Comparison of ENCODE assay signal across 11 cellular contexts in the genomic region with DNA sequence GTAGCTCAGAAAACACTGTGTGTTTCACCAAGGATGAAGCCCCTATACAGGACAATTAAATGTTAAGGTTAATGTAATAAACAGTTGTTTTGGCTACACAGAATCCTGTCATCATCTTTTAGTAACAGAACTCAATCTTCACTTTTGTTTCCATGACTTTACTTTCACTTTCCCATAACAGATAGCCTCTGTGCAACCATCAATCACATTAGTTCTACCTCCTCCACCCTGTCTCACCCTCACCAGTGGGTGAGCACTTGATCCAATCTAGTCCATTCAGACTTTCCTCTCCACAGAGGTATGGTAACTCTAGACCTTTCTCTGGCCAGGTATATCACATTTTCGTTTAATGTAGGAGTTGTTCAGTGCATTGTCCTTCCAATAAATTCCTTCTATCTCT.
DNase-seq lines count a peak whose midpoint lies in the region; ATAC-seq, FAIRE-seq and TF ChIP-seq lines count a peak whose summit lies in the region.
"Had no signal": no experiment of that assay in that cellular context is flagged by ENCODE, and none has a peak within 500 bp of the region (broad histone marks: within the 10 kb centered on the region; RNA-seq: fewer than 3 reads in every experiment).

No MANE protein-coding gene starts in this region.

- no peaks in the 10 kb centered on the region for H3K36me3 ChIP-seq in GM12878 (ENCODE audit: control insufficient read depth in 2 of 2, insufficient read depth in 2 of 2, low read length in 1 of 2)

- DNase-seq in GM10248 (ENCODE audit: extremely low spot score) (peak; percentile 5), GM12878 (ENCODE audit: low read depth, low spot score) (no peak), NCI-H82 (lab: John Stamatoyannopoulos, UW) (no peak), right cardiac atrium (no peak), cardiac septum (ENCODE audit: low spot score) (no peak)
- DNase-seq in natural killer cell treated with Interleukin-12 subunit alpha and Interleukin-12 subunit beta and Interleukin-15 and Interleukin-18, amount 100 ng/mL, for 72 hours (ENCODE audit: low spot score) = no peak
- DNase-seq: amygdala, left cardiac atrium had no signal

- no peak overlapping the region; the same call in 1 of the 2 replicates for H3K4me2 ChIP-seq in GM12878 (ENCODE audit: control insufficient read depth, insufficient read depth)

- no peak for TF ChIP-seq EP300 in GM12878 (IDR thresholded peaks at IDR 0.05; ENCODE audit: borderline replicate concordance in 1 of 2, control insufficient read depth in 1 of 2, low read depth in 2 of 2, low read length in 2 of 2)

- no peaks in the 10 kb centered on the region for H3K36me3 Mint-ChIP-seq in natural killer cell treated with Interleukin-12 subunit alpha and Interleukin-12 subunit beta and Interleukin-15 and Interleukin-18, amount 100 ng/mL, for 72 hours

- TF ChIP-seq CTCF in GM10248 (IDR thresholded peaks at IDR 0.05; ENCODE audit: control extremely low read depth, extremely low read depth, low read depth, missing control alignments) = no peak
- TF ChIP-seq CTCF in GM12878 (IDR thresholded peaks at IDR 0.05 in 2 of 3, conservative IDR thresholded peaks at IDR 0.05 in 1 of 3; ENCODE audit: control insufficient read depth in 2 of 3, extremely low read depth in 1 of 3, insufficient read depth in 1 of 3, low read depth in 3 of 3, low read length in 3 of 3) = no peak

- H3K27me3 ChIP-seq in GM12878 (replicated peaks in 1 of 2; ENCODE audit: control insufficient read depth in 2 of 2, insufficient read depth in 2 of 2, low read length in 1 of 2) (no peaks in the 10 kb centered on the region), right cardiac atrium (ENCODE audit: control insufficient read depth, insufficient read depth) (no peaks in the 10 kb centered on the region)

- H3K27ac ChIP-seq in GM12878 (ENCODE audit: control insufficient read depth, insufficient read depth) (no peak overlapping the region), right cardiac atrium (ENCODE audit: low read length) (no peak overlapping the region)

- ATAC-seq in GM19035 (IDR thresholded peaks at IDR 0.05; ENCODE audit: unreplicated experiment) = peak; percentile 72
- ATAC-seq in HG03135 (IDR thresholded peaks at IDR 0.05; ENCODE audit: unreplicated experiment) = peak; percentile 71
- ATAC-seq in GM12878 = peak; percentile 78
- no peak for ATAC-seq in natural killer cell treated with Interleukin-12 subunit alpha and Interleukin-12 subunit beta and Interleukin-15 and Interleukin-18, amount 100 ng/mL, for 72 hours
- no peak for ATAC-seq in right cardiac atrium
- ATAC-seq: left cardiac atrium had no signal

- BruUV-seq in GM12878 (replicated peaks; lab: Mats Ljungman, UMichigan) = no TSS peak

- POLR2A ChIA-PET in GM10248 (lab: Yijun Ruan, JAX) (no interaction called here), GM12878 (lab: Charles Lee) (no interaction called here)

- no peaks in the 10 kb centered on the region for H3K79me2 ChIP-seq in GM12878 (ENCODE audit: control insufficient read depth, insufficient read depth, low read length)

- H3K4me3 Mint-ChIP-seq in natural killer cell treated with Interleukin-12 subunit alpha and Interleukin-12 subunit beta and Interleukin-15 and Interleukin-18, amount 100 ng/mL, for 72 hours = no peak overlapping the region

- no peak overlapping the region for H3K4me3 ChIP-seq in GM12878
- no peak overlapping the region for H3K4me3 ChIP-seq in right cardiac atrium (ENCODE audit: low read length)

- no peak overlapping the region for H2AFZ ChIP-seq in GM12878 (ENCODE audit: control insufficient read depth, low read depth, low read length)

- H3K27ac Mint-ChIP-seq in natural killer cell treated with Interleukin-12 subunit alpha and Interleukin-12 subunit beta and Interleukin-15 and Interleukin-18, amount 100 ng/mL, for 72 hours = no peak overlapping the region

- no peak overlapping the region for H3K9ac ChIP-seq in GM12878 (ENCODE audit: control insufficient read depth, insufficient read depth, low read length)

- H3K27me3 Mint-ChIP-seq in natural killer cell treated with Interleukin-12 subunit alpha and Interleukin-12 subunit beta and Interleukin-15 and Interleukin-18, amount 100 ng/mL, for 72 hours = no peaks in the 10 kb centered on the region

- H3K4me1 ChIP-seq in GM12878 (ENCODE audit: control insufficient read depth, insufficient read depth, low read length) (no peaks in the 10 kb centered on the region), right cardiac atrium (ENCODE audit: control insufficient read depth, insufficient read depth, low read length) (no peaks in the 10 kb centered on the region)

- no peak for TF ChIP-seq RAD21 in GM12878 (IDR thresholded peaks at IDR 0.05; ENCODE audit: insufficient read depth, low read depth, low read length)

- no peaks in the 10 kb centered on the region for H4K20me1 ChIP-seq in GM12878 (ENCODE audit: control insufficient read depth, insufficient read depth)

- SMC1A ChIA-PET in GM12878 (lab: Charles Lee; ENCODE audit: uncharacterized antibody, unreplicated experiment) = interaction anchor here (1.1 kb wide), 1 partner anchor 12 kb away, joined by 3 read pairs; no protein-coding TSS in a partner anchor

- intact Hi-C loops in GM12878 (cut with micrococcal nuclease; ENCODE audit: unreplicated experiment) = no loop called here
- intact Hi-C loops in right cardiac atrium (cut with DNase I) = no loop called here
- intact Hi-C loops in cardiac septum (cut with DNase I) = no loop called here

- no peak for TF ChIP-seq POLR2A in GM12878 (IDR thresholded peaks at IDR 0.05; ENCODE audit: low read depth, low read length)

- CTCF ChIA-PET in GM10248 (lab: Yijun Ruan, JAX) = no interaction called here
- CTCF ChIA-PET in GM12878 (lab: Yijun Ruan, JAX) = no interaction called here

- 0% methylated on average over 1 of the region's 1 CpG for WGBS in GM12878 (ENCODE audit: insufficient coverage, insufficient replicate concordance, low lambda C conversion rate, missing lambda C conversion rate)
- WGBS in right cardiac atrium = 74% methylated on average over 1 of the region's 1 CpG

- H3K4me1 Mint-ChIP-seq in natural killer cell treated with Interleukin-12 subunit alpha and Interleukin-12 subunit beta and Interleukin-15 and Interleukin-18, amount 100 ng/mL, for 72 hours (ENCODE audit: low read depth in 2 of 2) = no peaks in the 10 kb centered on the region

- in situ Hi-C loops in GM12878 (cut with MboI) = no loop called here

- peaks cover 9% of the 10 kb centered on the region for H3K9me3 Mint-ChIP-seq in natural killer cell treated with Interleukin-12 subunit alpha and Interleukin-12 subunit beta and Interleukin-15 and Interleukin-18, amount 100 ng/mL, for 72 hours

- FAIRE-seq in GM12878 (lab: Jason Lieb, UNC) = no peak
- FAIRE-seq: RCC 7860 had no signal

- H3K9me3 ChIP-seq in GM12878 (replicated peaks; ENCODE audit: control insufficient read depth, insufficient read depth, low read length) = no peaks in the 10 kb centered on the region
- H3K9me3 ChIP-seq in right cardiac atrium (ENCODE audit: control insufficient read depth, low read length) = no peaks in the 10 kb centered on the region

- RAD21 ChIA-PET in GM12878 (lab: Charles Lee; ENCODE audit: unreplicated experiment) = no interaction called here

TF ChIP-seq in GM12878, 131 proteins besides CTCF, POLR2A, EP300 and RAD21:
- TF ChIP-seq TBL1XR1 (IDR thresholded peaks at IDR 0.05; ENCODE audit: low read depth, low read length) (no peak), ZBTB40 (IDR thresholded peaks at IDR 0.05; ENCODE audit: borderline replicate concordance) (no peak)
- TF ChIP-seq, protein P1, sequence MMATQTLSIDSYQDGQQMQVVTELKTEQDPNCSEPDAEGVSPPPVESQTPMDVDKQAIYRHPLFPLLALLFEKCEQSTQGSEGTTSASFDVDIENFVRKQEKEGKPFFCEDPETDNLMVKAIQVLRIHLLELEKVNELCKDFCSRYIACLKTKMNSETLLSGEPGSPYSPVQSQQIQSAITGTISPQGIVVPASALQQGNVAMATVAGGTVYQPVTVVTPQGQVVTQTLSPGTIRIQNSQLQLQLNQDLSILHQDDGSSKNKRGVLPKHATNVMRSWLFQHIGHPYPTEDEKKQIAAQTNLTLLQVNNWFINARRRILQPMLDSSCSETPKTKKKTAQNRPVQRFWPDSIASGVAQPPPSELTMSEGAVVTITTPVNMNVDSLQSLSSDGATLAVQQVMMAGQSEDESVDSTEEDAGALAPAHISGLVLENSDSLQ (IDR thresholded peaks at IDR 0.05) = peak; percentile 69

Comparison
In these comparisons a context has a peak if more than half of its experiments do, and no peak if none do; other contexts are left out.
1. ATAC-seq: peak in GM19035 (single experiment), HG03135 (single experiment) and GM12878 (single experiment); none in natural killer cell treated with Interleukin-12 subunit alpha and Interleukin-12 subunit beta and Interleukin-15 and Interleukin-18, amount 100 ng/mL, for 72 hours (0 of 2) and right cardiac atrium (0 of 2).